ENCODE assay signal across 22 cellular contexts in the genomic region with DNA sequence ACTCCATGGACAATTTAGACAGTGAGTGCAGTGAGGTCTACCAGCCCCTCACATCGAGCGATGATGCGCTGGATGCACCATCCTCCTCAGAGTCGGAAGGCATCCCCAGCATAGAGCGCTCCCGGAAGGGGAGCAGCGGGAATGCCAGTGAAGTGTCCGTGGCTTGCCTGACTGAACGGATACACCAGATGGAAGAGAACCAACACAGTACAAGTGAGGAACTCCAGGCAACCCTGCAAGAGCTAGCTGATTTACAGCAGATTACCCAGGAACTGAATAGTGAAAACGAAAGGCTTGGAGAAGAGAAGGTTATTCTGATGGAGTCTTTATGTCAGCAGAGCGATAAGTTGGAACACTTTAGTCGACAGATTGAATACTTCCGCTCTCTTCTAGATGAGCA.
"Had no signal": no experiment of that assay in that cellular context is flagged by ENCODE, and none has a peak within 500 bp of the region (broad histone marks: within the 10 kb centered on the region; RNA-seq: fewer than 3 reads in every experiment).

No MANE protein-coding gene starts in this region.

- H3K4me3 ChIP-seq: gastroesophageal sphincter, heart right ventricle, left ventricle myocardium inferior, right atrium auricular region, transverse colon, vagina had no signal

- H3K27ac Mint-ChIP-seq: activated B cell treated with CpG ODN at 0.5 μM for 24 hours; activated CD8-positive, alpha-beta T cell treated with anti-CD3 and anti-CD28 coated beads for 36 hours; activated naive CD4-positive, alpha-beta T cell treated with anti-CD3 and anti-CD28 coated beads, Interleukin-2, amount 10 ng/mL, durations not matched to agents 7 days and 5 days; activated T-helper 2 cell treated with anti-CD3 and anti-CD28 coated beads, Interferon-gamma antibody, Interleukin-2, Interleukin-4, amounts not matched to agents 10 μg/mL and 5 μg/mL and 100 μg/mL, durations not matched to agents 14 hours and 24 hours and 36 hours had no signal

- H3K4me1 Mint-ChIP-seq: neural crest cell had no signal

- ATAC-seq: activated CD8-positive, alpha-beta T cell treated with anti-CD3 and anti-CD28 coated beads for 36 hours; gastroesophageal sphincter; stimulated activated naive CD8-positive, alpha-beta T cell treated with anti-CD3 and anti-CD28 coated beads, Interleukin-15, Interleukin-2, amounts not matched to agents 100 U/mL and 50 U/mL, for 24 hours had no signal

- H3K9me3 Mint-ChIP-seq: activated B cell treated with CpG ODN at 0.5 μM for 24 hours; activated CD8-positive, alpha-beta T cell treated with anti-CD3 and anti-CD28 coated beads for 36 hours; activated naive CD4-positive, alpha-beta T cell treated with anti-CD3 and anti-CD28 coated beads, Interleukin-2, amount 10 ng/mL, durations not matched to agents 7 days and 5 days; activated T-helper 2 cell treated with anti-CD3 and anti-CD28 coated beads, Interferon-gamma antibody, Interleukin-2, Interleukin-4, amounts not matched to agents 10 μg/mL and 5 μg/mL and 100 μg/mL, durations not matched to agents 14 hours and 24 hours and 36 hours; immature natural killer cell; neural crest cell had no signal

- H3K4me3 Mint-ChIP-seq: activated B cell treated with CpG ODN at 0.5 μM for 24 hours; activated CD8-positive, alpha-beta T cell treated with anti-CD3 and anti-CD28 coated beads for 36 hours; activated naive CD4-positive, alpha-beta T cell treated with anti-CD3 and anti-CD28 coated beads, Interleukin-2, amount 10 ng/mL, durations not matched to agents 7 days and 5 days; immature natural killer cell; neural crest cell had no signal

- H3K27me3 Mint-ChIP-seq: activated B cell treated with CpG ODN at 0.5 μM for 24 hours; activated CD8-positive, alpha-beta T cell treated with anti-CD3 and anti-CD28 coated beads for 36 hours; activated naive CD4-positive, alpha-beta T cell treated with anti-CD3 and anti-CD28 coated beads, Interleukin-2, amount 10 ng/mL, durations not matched to agents 7 days and 5 days; progenitor cell of endocrine pancreas had no signal

- H3K9me3 ChIP-seq: gastroesophageal sphincter, heart right ventricle, left ventricle myocardium inferior, right atrium auricular region, transverse colon, vagina had no signal

- DNase-seq: activated B cell treated with CpG ODN at 0.5 μM for 24 hours; activated CD4-positive, alpha-beta T cell treated with anti-CD3 and anti-CD28 coated beads for 4 hours; activated CD8-positive, alpha-beta T cell treated with anti-CD3 and anti-CD28 coated beads for 36 hours; activated naive CD4-positive, alpha-beta T cell treated with anti-CD3 and anti-CD28 coated beads, Interleukin-2, amount 10 ng/mL, durations not matched to agents 7 days and 5 days; activated T-cell treated with anti-CD3 and anti-CD28 coated beads, Interleukin-2, amount 50 U/mL, for 1 hour; amygdala; erythroblast; heart right ventricle; immature natural killer cell; kidney glomerular epithelial cell; left ventricle myocardium inferior; mammary epithelial cell; stimulated activated CD4-positive, alpha-beta T cell treated with anti-CD3 and anti-CD28 coated beads, Interleukin-2, amount 100 ng/mL, for 24 hours; stimulated activated naive CD8-positive, alpha-beta T cell treated with anti-CD3 and anti-CD28 coated beads, Interleukin-15, Interleukin-2, amounts not matched to agents 100 U/mL and 50 U/mL, for 24 hours; T-helper 2 cell; transverse colon had no signal

- H3K27ac ChIP-seq: gastroesophageal sphincter, right atrium auricular region, transverse colon, vagina had no signal
